ENCODE assay signal across 10 cellular contexts in the genomic region with DNA sequence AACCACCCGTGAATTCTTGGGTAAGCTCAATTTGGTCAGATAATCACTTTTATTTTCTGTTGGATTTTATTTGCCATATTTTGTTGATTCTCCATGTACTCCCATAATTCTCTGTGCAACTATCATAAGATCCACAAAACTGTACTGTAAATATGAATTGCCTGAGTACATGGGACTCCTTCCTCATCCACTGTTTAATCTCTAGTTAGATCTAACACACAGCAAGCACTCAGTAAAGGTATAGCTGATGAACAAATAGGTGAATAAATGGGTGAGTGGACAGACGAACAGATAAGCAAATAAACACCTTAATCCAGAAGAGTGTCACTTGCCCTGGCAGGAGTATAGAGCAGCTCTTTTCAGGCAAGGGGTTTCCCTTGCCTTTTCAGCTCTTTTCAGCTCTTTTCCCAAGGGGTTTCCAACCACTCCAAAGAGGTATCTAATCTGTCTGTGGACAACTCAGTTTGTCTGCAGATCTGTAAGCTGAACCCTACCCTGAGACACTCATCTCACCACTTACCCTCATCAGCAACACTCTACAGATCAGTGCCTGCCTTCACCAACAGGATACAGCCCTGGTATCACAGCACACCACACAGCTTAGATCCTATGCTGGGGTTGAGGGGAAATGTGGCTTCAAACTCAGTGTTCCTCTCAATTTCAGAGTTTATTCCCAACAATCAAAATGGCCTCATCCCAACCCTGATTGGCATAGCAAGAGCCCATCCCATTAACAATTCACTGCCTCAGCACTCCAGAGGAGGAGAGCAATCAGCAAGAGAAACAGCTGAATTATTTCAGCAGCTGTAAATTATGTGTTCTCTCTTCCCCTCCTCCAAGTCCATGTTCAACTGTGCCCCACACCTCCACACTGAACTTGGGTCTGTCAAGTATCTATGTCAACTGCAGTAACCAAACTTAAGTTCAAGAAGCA. TPM values are rescaled to one million over a fixed set of nuclear protein-coding genes. Genes with fewer than 3 reads are reported as not detected.
A peak's percentile ranks its signal among the peaks of the same experiment; 100 is the strongest.
DNase-seq lines count a peak whose midpoint lies in the region; ATAC-seq and TF ChIP-seq lines count a peak whose summit lies in the region.
"Had no signal": no experiment of that assay in that cellular context is flagged by ENCODE, and none has a peak within 500 bp of the region (broad histone marks: within the 10 kb centered on the region; RNA-seq: fewer than 3 reads in every experiment).

No MANE protein-coding gene starts in this region.

- no peaks in the 10 kb centered on the region for H3K36me3 Mint-ChIP-seq in GM23338 (ENCODE audit: low read depth)
- H3K36me3 Mint-ChIP-seq in mesothelial cell of epicardium: peaks cover 6% of the 10 kb centered on the region
- H3K36me3 Mint-ChIP-seq in CD4-positive, alpha-beta T cell (ENCODE audit: low read depth): no peaks in the 10 kb centered on the region

- H3K4me1 ChIP-seq in BLaER1 (peaks cover 17% of the 10 kb centered on the region), GM23338 (ENCODE audit: insufficient read depth) (no peaks in the 10 kb centered on the region)

- H3K9me3 ChIP-seq in BLaER1: no peaks in the 10 kb centered on the region
- no peaks in the 10 kb centered on the region for H3K9me3 ChIP-seq in CD4-positive, alpha-beta T cell (ENCODE audit: control insufficient read depth, low read length)

- intact Hi-C loops in CD4-positive, alpha-beta T cell (cut with DNase I, micrococcal nuclease): no loop called here

- H3K9me3 Mint-ChIP-seq in GM23338 (no peaks in the 10 kb centered on the region), mesothelial cell of epicardium (peaks cover 3% of the 10 kb centered on the region)
- no peaks in the 10 kb centered on the region for H3K9me3 Mint-ChIP-seq in CD4-positive, alpha-beta T cell

- no peak overlapping the region for H3K4me3 Mint-ChIP-seq in GM23338
- no peak overlapping the region for H3K4me3 Mint-ChIP-seq in mesothelial cell of epicardium
- H3K4me3 Mint-ChIP-seq in CD4-positive, alpha-beta T cell: no peak overlapping the region

- ATAC-seq in GM23338 (peak; percentile 20; the same call in 1 of the 3 replicates), HG03196 (IDR thresholded peaks at IDR 0.05; ENCODE audit: unreplicated experiment) (no peak), GM19395 (IDR thresholded peaks at IDR 0.05; ENCODE audit: unreplicated experiment) (no peak)
- ATAC-seq in CD4-positive, alpha-beta T cell (ENCODE audit: poor library complexity): no peak

- 0 out of 2 replicates have a peak overlapping the region, but pooled peaks have one; percentile 18 for H3K4me2 ChIP-seq in BLaER1
- no peak overlapping the region for H3K4me2 ChIP-seq in GM23338

- no peak for DNase-seq in GM23338 (ENCODE audit: low spot score)
- no peak for DNase-seq in mesothelial cell of epicardium (ENCODE audit: low spot score in 2 of 2, unreplicated experiment in 2 of 2)
- no peak for DNase-seq in CD4-positive, alpha-beta T cell
- DNase-seq in AML-193 (lab: John Stamatoyannopoulos, UW): no peak
- DNase-seq: stimulated activated CD4-positive, alpha-beta T cell treated with anti-CD3 and anti-CD28 coated beads, Interleukin-12 subunit alpha, Interleukin-12 subunit beta, amount 100 ng/mL, for 4 hours had no signal

- no peak overlapping the region for H3K27ac ChIP-seq in BLaER1
- H3K27ac ChIP-seq in GM23338 (ENCODE audit: low read depth): no peak overlapping the region
- peak overlapping the region; percentile 93 for H3K27ac ChIP-seq in VCaP
- H3K27ac ChIP-seq in CD4-positive, alpha-beta T cell (ENCODE audit: low read depth, low read length): no peak overlapping the region
- H3K27ac ChIP-seq: HL-60 had no signal

- H3K27me3 ChIP-seq in BLaER1: no peaks in the 10 kb centered on the region
- no peaks in the 10 kb centered on the region for H3K27me3 ChIP-seq in GM23338 (ENCODE audit: insufficient read depth)
- H3K27me3 ChIP-seq in CD4-positive, alpha-beta T cell (ENCODE audit: control insufficient read depth, insufficient read depth, low read length): no peaks in the 10 kb centered on the region

- H3K79me2 ChIP-seq in GM23338 (replicated peaks; ENCODE audit: insufficient read depth): no peaks in the 10 kb centered on the region

- POLR2A ChIA-PET in CD4-positive, alpha-beta T cell (lab: Charles Lee): no interaction called here

- no peaks in the 10 kb centered on the region for H3K9me2 ChIP-seq in GM23338 (ENCODE audit: insufficient read depth)

- CTCF ChIA-PET in CD4-positive, alpha-beta T cell (lab: Charles Lee): interaction anchor here (1.0 kb wide), 1 partner anchor 14 kb away, joined by 3 read pairs; no protein-coding TSS in a partner anchor

- H4K20me1 ChIP-seq in BLaER1: peaks cover 18% of the 10 kb centered on the region; the same call in 1 of the 2 replicates
- no peaks in the 10 kb centered on the region for H4K20me1 ChIP-seq in GM23338 (replicated peaks; ENCODE audit: insufficient read depth)

- H3K36me3 ChIP-seq in BLaER1: no peaks in the 10 kb centered on the region
- H3K36me3 ChIP-seq in GM23338 (ENCODE audit: insufficient read depth): no peaks in the 10 kb centered on the region

- TF ChIP-seq CTCF in GM23338 (conservative IDR thresholded peaks at IDR 0.05; ENCODE audit: low read depth in 2 of 2) (no peak), VCaP (conservative IDR thresholded peaks at IDR 0.05) (no peak), mesothelial cell of epicardium (IDR thresholded peaks at IDR 0.05; ENCODE audit: unreplicated experiment) (no peak)
- no peak for TF ChIP-seq CTCF in CD4-positive, alpha-beta T cell (IDR thresholded peaks at IDR 0.05)

- H3K9ac ChIP-seq in BLaER1: no peak overlapping the region

- H2AFZ ChIP-seq in GM23338: no peak overlapping the region

- H3F3A ChIP-seq in GM23338 (replicated peaks; ENCODE audit: low read depth): no peaks in the 10 kb centered on the region

- H3K27me3 Mint-ChIP-seq in GM23338 (ENCODE audit: insufficient read depth, low read depth, poor library complexity): peaks cover 2% of the 10 kb centered on the region
- H3K27me3 Mint-ChIP-seq in mesothelial cell of epicardium (ENCODE audit: low read depth): no peaks in the 10 kb centered on the region
- no peaks in the 10 kb centered on the region for H3K27me3 Mint-ChIP-seq in CD4-positive, alpha-beta T cell

- H3K4me3 ChIP-seq in BLaER1 (no peak overlapping the region), GM23338 (no peak overlapping the region)

- H3K27ac Mint-ChIP-seq in GM23338 (no peak overlapping the region), mesothelial cell of epicardium (peak overlapping the region; percentile 96)
- no peak overlapping the region for H3K27ac Mint-ChIP-seq in CD4-positive, alpha-beta T cell

- H3K4me1 Mint-ChIP-seq in GM23338 (peaks cover 10% of the 10 kb centered on the region), mesothelial cell of epicardium (peaks cover 59% of the 10 kb centered on the region)
- H3K4me1 Mint-ChIP-seq in CD4-positive, alpha-beta T cell (ENCODE audit: low read depth): no peaks in the 10 kb centered on the region

TF ChIP-seq in GM23338, 12 proteins besides CTCF, POLR2A, EP300 and RAD21 (continues in another document):
- TF ChIP-seq EZH2 (IDR thresholded peaks at IDR 0.05; ENCODE audit: low read depth, unreplicated experiment) (no peak), ZNF331 (CRISPR knock-in tag; IDR thresholded peaks at IDR 0.05; ENCODE audit: low read depth) (no peak), JUNB (IDR thresholded peaks at IDR 0.05; ENCODE audit: unreplicated experiment) (no peak), ETS1 (IDR thresholded peaks at IDR 0.05) (no peak), POLR2AphosphoS5 (IDR thresholded peaks at IDR 0.05; ENCODE audit: low read depth) (no peak), ZNF114 (CRISPR knock-in tag; IDR thresholded peaks at IDR 0.05) (no peak)

RNA-seq across cellular contexts. Expression of gene SIL1, which starts 51.1 kb away (rescaled TPM):
- 5.9 and 11.5 TPM in 2 replicates for total RNA-seq in GM23338 (2014; rRNA removed; shearing (Covaris generic))
- polyA plus RNA-seq in GM23338 (2016; fragmentation: Nextera tagmentation; extraction: Ambion mirVana): 5.5 and 6.7 TPM in 2 replicates
- 46.2 to 55.4 TPM (median 51.2 TPM) in 3 replicates for total RNA-seq in mesothelial cell of epicardium
- 1 to 10 TPM; 5.6 to 9.2 TPM for total RNA-seq in CD4-positive, alpha-beta T cell
